ENCODE assay signal across 8 cellular contexts in the genomic region with DNA sequence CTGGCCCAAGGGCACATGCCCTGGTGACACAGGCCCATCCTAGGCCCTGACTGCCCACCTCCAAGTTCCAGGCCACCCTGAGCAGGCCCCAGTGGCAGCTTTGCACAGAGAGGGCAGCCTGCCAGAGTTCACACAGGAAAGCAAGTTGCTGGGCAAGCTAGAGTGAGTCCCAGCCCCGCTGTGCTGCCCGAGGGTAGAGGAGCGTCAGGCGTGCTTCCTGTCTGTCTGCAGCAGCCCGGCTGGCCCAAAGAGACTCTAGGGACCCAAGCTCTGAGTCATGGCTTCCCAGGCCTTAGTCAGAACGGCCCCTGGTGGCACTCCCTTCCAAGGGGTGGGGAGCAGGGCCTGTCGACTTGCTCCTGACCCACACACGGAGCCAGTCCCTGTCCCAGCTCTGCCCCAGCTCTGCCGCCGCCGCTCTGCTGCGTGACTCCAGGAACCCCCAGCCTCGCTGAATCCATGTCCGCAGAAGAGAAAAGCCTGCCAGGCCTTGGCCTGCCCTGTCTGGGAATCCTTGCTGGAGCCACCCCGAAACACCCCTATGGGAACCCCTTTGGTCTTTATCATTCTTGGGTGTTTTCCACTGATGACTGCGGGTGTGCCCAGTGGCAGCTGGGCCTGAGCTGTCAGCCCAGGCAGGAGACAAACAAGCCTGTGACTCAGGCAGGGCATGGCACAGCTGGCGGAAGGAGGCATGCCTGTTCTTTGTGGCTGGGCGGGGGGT.
DNase-seq lines count a peak whose midpoint lies in the region; ATAC-seq and TF ChIP-seq lines count a peak whose summit lies in the region.
"Not testable (repeated sequence)": the region's sequence is repeated elsewhere in the genome, so short reads cannot be mapped to it uniquely, and the experiment has no call there.

No MANE protein-coding gene starts in this region.

- not testable (repeated sequence) for H3K36me3 ChIP-seq in fibroblast of lung (ENCODE audit: control insufficient read depth, insufficient read depth, low read length)
- peaks cover 13 to 32% (median 27%) of the 10 kb centered on the region in 4 donors for H3K36me3 ChIP-seq in stomach

- not testable (repeated sequence) for H3K4me1 Mint-ChIP-seq in mesothelial cell of epicardium

- H3K27me3 Mint-ChIP-seq in mesothelial cell of epicardium (ENCODE audit: low read depth): not testable (repeated sequence)

- intact Hi-C loops in stomach (cut with DNase I; ENCODE audit: low total_unique reads): not testable (repeated sequence)

- peak; percentile 82 for ATAC-seq in GM19452 (IDR thresholded peaks at IDR 0.05; ENCODE audit: unreplicated experiment)
- ATAC-seq in HG03103 (IDR thresholded peaks at IDR 0.05; ENCODE audit: low read depth, unreplicated experiment): peak; percentile 69

- not testable (repeated sequence) for TF ChIP-seq EP300 in stomach (IDR thresholded peaks at IDR 0.05)

- not testable (repeated sequence) for H3K36me3 Mint-ChIP-seq in mesothelial cell of epicardium

- peak overlapping the region; percentile 47 for H3K27ac Mint-ChIP-seq in mesothelial cell of epicardium

- H3K79me2 ChIP-seq in fibroblast of lung (ENCODE audit: control insufficient read depth, insufficient read depth, low read length): not testable (repeated sequence)

- peak overlapping the region; percentile 5 for H3K4me2 ChIP-seq in fibroblast of lung (ENCODE audit: extremely low read depth, insufficient read depth, low read length)

- not testable (repeated sequence) for H3K4me3 Mint-ChIP-seq in mesothelial cell of epicardium

- not testable (repeated sequence) for TF ChIP-seq CTCF in fibroblast of lung (conservative IDR thresholded peaks at IDR 0.05 in 1 of 2, IDR thresholded peaks at IDR 0.05 in 1 of 2; ENCODE audit: low read depth in 1 of 2, low read length in 2 of 2); mesothelial cell of epicardium (IDR thresholded peaks at IDR 0.05; ENCODE audit: unreplicated experiment); stomach (IDR thresholded peaks at IDR 0.05)

- not testable (repeated sequence) for TF ChIP-seq POLR2A in stomach (IDR thresholded peaks at IDR 0.05)

- peak overlapping the region; percentile 59 for H3K9ac ChIP-seq in fibroblast of lung (ENCODE audit: insufficient read depth, low read length)

- H3K4me3 ChIP-seq in fibroblast of lung (replicated peaks in 1 of 4; ENCODE audit: control extremely low read depth in 1 of 4, insufficient read depth in 1 of 4, low read depth in 3 of 4, low read length in 4 of 4); stomach: not testable (repeated sequence)

- not testable (repeated sequence) for H3K9me3 ChIP-seq in fibroblast of lung (ENCODE audit: control insufficient read depth, insufficient read depth, low read depth, low read length); stomach

- WGBS in stomach, 5 donors: 21 to 40% (median 35%) methylated on average over 6 to 17 of the region's 18 CpGs

- peak; percentile 17 for DNase-seq in DMS 273 treated with DMSO at 0.1 percent for 48 hours (lab: John Stamatoyannopoulos, UW)
- DNase-seq in NCI-H460 (ENCODE audit: extremely low read depth, low read depth): peak; percentile 93
- peak; percentile 15 for DNase-seq in activated T-helper 1 cell treated with Interleukin-2 at 50 U/mL for 16 hours (ENCODE audit: low read depth)
- peak; percentile 78 to 87 for DNase-seq in fibroblast of lung (ENCODE audit: low read depth in 2 of 2)
- not testable (repeated sequence) for DNase-seq in mesothelial cell of epicardium (ENCODE audit: low spot score in 2 of 2, unreplicated experiment in 2 of 2)
- DNase-seq in stomach: peak; percentile 80

- H3K9me3 Mint-ChIP-seq in mesothelial cell of epicardium: not testable (repeated sequence)

- H3K27me3 ChIP-seq in fibroblast of lung (ENCODE audit: control insufficient read depth, insufficient read depth, low read length); stomach: not testable (repeated sequence)

- H3K27ac ChIP-seq in fibroblast of lung (ENCODE audit: insufficient read depth, low read length) (peak overlapping the region; percentile 85), stomach (peak overlapping the region; percentile 75 to 84 (median 81))

- H2AFZ ChIP-seq in fibroblast of lung (ENCODE audit: low read length): not testable (repeated sequence)

- H4K20me1 ChIP-seq in fibroblast of lung (ENCODE audit: control insufficient read depth, extremely low read depth, insufficient read depth, low read length): not testable (repeated sequence)

- peaks cover 41% of the 10 kb centered on the region for H3K4me1 ChIP-seq in fibroblast of lung (ENCODE audit: control insufficient read depth, extremely low read depth, insufficient read depth, low read length)
- peaks cover 44 to 75% (median 57%) of the 10 kb centered on the region in 4 donors for H3K4me1 ChIP-seq in stomach
